In the genomic region with DNA sequence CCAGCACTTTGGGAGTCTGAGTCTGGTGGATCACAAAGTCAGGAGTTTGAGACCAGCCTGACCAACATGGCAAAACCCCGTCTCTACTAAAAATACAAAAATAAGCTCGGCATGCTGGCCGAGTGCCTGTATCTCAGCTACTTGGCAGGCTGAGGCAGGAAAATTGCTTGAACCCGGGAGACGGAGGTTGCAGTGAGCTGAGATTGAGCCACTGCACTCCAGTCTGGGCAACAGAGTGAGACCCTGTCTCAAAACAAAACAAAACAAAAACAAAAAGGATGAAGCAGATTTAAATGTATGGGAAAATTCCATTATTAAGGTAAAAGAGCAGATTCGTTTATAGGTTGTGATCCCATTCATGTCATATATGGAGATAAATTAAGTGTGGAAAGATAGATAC, we compare ENCODE assay signal across 3 cellular contexts. TPM values are rescaled to one million over a fixed set of nuclear protein-coding genes. Genes with fewer than 3 reads are reported as not detected.
"Had no signal": no experiment of that assay in that cellular context is flagged by ENCODE, and none has a peak within 500 bp of the region (broad histone marks: within the 10 kb centered on the region; RNA-seq: fewer than 3 reads in every experiment).

No MANE protein-coding gene starts in this region.

RNA-seq across cellular contexts. Expression of a gene that starts 17.1 kb away (rescaled TPM):
- total RNA-seq: HT-29, IMR-90 had no signal
- polyA plus RNA-seq: IMR-90, K562 had no signal

RNA-seq across cellular contexts. Expression of a gene that starts 41.3 kb away (rescaled TPM):
- total RNA-seq: HT-29, IMR-90, K562 had no signal
- polyA plus RNA-seq: IMR-90, K562 had no signal

RNA-seq across cellular contexts. Expression of a gene that starts 59.1 kb away (rescaled TPM):
- total RNA-seq: HT-29, IMR-90, K562 had no signal
- polyA plus RNA-seq: IMR-90, K562 had no signal
